ENCODE assay signal across 1 cellular context in genomic region chr19:40348125-40348913, GRCh38.
TF ChIP-seq lines count a peak whose summit lies in the region.

A gene with protein sequence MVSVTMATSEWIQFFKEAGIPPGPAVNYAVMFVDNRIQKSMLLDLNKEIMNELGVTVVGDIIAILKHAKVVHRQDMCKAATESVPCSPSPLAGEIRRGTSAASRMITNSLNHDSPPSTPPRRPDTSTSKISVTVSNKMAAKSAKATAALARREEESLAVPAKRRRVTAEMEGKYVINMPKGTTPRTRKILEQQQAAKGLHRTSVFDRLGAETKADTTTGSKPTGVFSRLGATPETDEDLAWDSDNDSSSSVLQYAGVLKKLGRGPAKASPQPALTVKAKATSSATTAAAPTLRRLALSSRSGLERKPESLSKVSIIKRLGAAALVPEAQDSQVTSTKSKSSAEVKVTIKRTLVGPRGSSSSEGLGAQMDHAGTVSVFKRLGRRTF (minus strand): TSS chr19:40348397. CDS start chr19:40341857, 6,540 bp downstream.
A gene with protein sequence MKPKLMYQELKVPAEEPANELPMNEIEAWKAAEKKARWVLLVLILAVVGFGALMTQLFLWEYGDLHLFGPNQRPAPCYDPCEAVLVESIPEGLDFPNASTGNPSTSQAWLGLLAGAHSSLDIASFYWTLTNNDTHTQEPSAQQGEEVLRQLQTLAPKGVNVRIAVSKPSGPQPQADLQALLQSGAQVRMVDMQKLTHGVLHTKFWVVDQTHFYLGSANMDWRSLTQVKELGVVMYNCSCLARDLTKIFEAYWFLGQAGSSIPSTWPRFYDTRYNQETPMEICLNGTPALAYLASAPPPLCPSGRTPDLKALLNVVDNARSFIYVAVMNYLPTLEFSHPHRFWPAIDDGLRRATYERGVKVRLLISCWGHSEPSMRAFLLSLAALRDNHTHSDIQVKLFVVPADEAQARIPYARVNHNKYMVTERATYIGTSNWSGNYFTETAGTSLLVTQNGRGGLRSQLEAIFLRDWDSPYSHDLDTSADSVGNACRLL (plus strand): TSS chr19:40348695. CDS start chr19:40366484, 17,789 bp downstream.

TF ChIP-seq in HepG2, 621 proteins besides CTCF, POLR2A, EP300 and RAD21 (continued from another document and continues in another):
- TF ChIP-seq, protein P1, sequence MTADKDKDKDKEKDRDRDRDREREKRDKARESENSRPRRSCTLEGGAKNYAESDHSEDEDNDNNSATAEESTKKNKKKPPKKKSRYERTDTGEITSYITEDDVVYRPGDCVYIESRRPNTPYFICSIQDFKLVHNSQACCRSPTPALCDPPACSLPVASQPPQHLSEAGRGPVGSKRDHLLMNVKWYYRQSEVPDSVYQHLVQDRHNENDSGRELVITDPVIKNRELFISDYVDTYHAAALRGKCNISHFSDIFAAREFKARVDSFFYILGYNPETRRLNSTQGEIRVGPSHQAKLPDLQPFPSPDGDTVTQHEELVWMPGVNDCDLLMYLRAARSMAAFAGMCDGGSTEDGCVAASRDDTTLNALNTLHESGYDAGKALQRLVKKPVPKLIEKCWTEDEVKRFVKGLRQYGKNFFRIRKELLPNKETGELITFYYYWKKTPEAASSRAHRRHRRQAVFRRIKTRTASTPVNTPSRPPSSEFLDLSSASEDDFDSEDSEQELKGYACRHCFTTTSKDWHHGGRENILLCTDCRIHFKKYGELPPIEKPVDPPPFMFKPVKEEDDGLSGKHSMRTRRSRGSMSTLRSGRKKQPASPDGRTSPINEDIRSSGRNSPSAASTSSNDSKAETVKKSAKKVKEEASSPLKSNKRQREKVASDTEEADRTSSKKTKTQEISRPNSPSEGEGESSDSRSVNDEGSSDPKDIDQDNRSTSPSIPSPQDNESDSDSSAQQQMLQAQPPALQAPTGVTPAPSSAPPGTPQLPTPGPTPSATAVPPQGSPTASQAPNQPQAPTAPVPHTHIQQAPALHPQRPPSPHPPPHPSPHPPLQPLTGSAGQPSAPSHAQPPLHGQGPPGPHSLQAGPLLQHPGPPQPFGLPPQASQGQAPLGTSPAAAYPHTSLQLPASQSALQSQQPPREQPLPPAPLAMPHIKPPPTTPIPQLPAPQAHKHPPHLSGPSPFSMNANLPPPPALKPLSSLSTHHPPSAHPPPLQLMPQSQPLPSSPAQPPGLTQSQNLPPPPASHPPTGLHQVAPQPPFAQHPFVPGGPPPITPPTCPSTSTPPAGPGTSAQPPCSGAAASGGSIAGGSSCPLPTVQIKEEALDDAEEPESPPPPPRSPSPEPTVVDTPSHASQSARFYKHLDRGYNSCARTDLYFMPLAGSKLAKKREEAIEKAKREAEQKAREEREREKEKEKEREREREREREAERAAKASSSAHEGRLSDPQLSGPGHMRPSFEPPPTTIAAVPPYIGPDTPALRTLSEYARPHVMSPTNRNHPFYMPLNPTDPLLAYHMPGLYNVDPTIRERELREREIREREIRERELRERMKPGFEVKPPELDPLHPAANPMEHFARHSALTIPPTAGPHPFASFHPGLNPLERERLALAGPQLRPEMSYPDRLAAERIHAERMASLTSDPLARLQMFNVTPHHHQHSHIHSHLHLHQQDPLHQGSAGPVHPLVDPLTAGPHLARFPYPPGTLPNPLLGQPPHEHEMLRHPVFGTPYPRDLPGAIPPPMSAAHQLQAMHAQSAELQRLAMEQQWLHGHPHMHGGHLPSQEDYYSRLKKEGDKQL (CRISPR knock-in tag; IDR thresholded peaks at IDR 0.05; ENCODE audit: low read depth) = no peak
- TF ChIP-seq FOSL2 (CRISPR knock-in tag; IDR thresholded peaks at IDR 0.05) (peak; percentile 74), POLR2AphosphoS2 (IDR thresholded peaks at IDR 0.05; ENCODE audit: low read depth, low read length) (no peak), THAP11 (CRISPR knock-in tag; IDR thresholded peaks at IDR 0.05) (peak; percentile 95), ZNF136 (CRISPR knock-in tag; IDR thresholded peaks at IDR 0.05; ENCODE audit: low read depth) (peak; percentile 21; the same call in 1 of the 2 replicates), ZGPAT (CRISPR knock-in tag; IDR thresholded peaks at IDR 0.05) (peak; percentile 64), TBX2 (CRISPR knock-in tag; IDR thresholded peaks at IDR 0.05; ENCODE audit: borderline replicate concordance) (peak; percentile 90), ZSCAN12 (CRISPR knock-in tag; IDR thresholded peaks at IDR 0.05) (no peak), SAP130 (CRISPR knock-in tag; IDR thresholded peaks at IDR 0.05; ENCODE audit: low read depth) (peak; percentile 95), ZNF335 (CRISPR knock-in tag; IDR thresholded peaks at IDR 0.05) (no peak), DMAP1 (CRISPR knock-in tag; IDR thresholded peaks at IDR 0.05) (no peak), SP140L (CRISPR knock-in tag; IDR thresholded peaks at IDR 0.05; ENCODE audit: borderline replicate concordance) (no peak), TBP (CRISPR knock-in tag; IDR thresholded peaks at IDR 0.05) (no peak), KAT7 (CRISPR knock-in tag; IDR thresholded peaks at IDR 0.05; ENCODE audit: borderline replicate concordance) (no peak; the same call in 1 of the 2 replicates), GABPA (IDR thresholded peaks at IDR 0.05; ENCODE audit: low read depth, low read length) (peak; percentile 98), GABPA (CRISPR knock-in tag; IDR thresholded peaks at IDR 0.05; ENCODE audit: low read depth) (peak; percentile 95), NCOA2 (CRISPR knock-in tag; IDR thresholded peaks at IDR 0.05) (peak; percentile 42; the same call in 1 of the 2 replicates), ZNF891 (CRISPR knock-in tag; IDR thresholded peaks at IDR 0.05) (no peak), GPBP1L1 (CRISPR knock-in tag; IDR thresholded peaks at IDR 0.05) (no peak), MAF1 (CRISPR knock-in tag; IDR thresholded peaks at IDR 0.05; ENCODE audit: borderline replicate concordance) (no peak), ZNF20 (CRISPR knock-in tag; IDR thresholded peaks at IDR 0.05) (no peak), ZNF331 (CRISPR knock-in tag; IDR thresholded peaks at IDR 0.05) (peak; percentile 54; the same call in 1 of the 2 replicates), ZNF616 (CRISPR knock-in tag; IDR thresholded peaks at IDR 0.05; ENCODE audit: low read depth) (no peak), GLMP (CRISPR knock-in tag; IDR thresholded peaks at IDR 0.05; ENCODE audit: borderline replicate concordance) (no peak), SMAD1 (CRISPR knock-in tag; IDR thresholded peaks at IDR 0.05; ENCODE audit: borderline replicate concordance, low read depth) (peak; percentile 66; the same call in 1 of the 2 replicates)
- TF ChIP-seq, protein P2, sequence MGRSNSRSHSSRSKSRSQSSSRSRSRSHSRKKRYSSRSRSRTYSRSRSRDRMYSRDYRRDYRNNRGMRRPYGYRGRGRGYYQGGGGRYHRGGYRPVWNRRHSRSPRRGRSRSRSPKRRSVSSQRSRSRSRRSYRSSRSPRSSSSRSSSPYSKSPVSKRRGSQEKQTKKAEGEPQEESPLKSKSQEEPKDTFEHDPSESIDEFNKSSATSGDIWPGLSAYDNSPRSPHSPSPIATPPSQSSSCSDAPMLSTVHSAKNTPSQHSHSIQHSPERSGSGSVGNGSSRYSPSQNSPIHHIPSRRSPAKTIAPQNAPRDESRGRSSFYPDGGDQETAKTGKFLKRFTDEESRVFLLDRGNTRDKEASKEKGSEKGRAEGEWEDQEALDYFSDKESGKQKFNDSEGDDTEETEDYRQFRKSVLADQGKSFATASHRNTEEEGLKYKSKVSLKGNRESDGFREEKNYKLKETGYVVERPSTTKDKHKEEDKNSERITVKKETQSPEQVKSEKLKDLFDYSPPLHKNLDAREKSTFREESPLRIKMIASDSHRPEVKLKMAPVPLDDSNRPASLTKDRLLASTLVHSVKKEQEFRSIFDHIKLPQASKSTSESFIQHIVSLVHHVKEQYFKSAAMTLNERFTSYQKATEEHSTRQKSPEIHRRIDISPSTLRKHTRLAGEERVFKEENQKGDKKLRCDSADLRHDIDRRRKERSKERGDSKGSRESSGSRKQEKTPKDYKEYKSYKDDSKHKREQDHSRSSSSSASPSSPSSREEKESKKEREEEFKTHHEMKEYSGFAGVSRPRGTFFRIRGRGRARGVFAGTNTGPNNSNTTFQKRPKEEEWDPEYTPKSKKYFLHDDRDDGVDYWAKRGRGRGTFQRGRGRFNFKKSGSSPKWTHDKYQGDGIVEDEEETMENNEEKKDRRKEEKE (IDR thresholded peaks at IDR 0.05) = no peak
- TF ChIP-seq, protein P3, sequence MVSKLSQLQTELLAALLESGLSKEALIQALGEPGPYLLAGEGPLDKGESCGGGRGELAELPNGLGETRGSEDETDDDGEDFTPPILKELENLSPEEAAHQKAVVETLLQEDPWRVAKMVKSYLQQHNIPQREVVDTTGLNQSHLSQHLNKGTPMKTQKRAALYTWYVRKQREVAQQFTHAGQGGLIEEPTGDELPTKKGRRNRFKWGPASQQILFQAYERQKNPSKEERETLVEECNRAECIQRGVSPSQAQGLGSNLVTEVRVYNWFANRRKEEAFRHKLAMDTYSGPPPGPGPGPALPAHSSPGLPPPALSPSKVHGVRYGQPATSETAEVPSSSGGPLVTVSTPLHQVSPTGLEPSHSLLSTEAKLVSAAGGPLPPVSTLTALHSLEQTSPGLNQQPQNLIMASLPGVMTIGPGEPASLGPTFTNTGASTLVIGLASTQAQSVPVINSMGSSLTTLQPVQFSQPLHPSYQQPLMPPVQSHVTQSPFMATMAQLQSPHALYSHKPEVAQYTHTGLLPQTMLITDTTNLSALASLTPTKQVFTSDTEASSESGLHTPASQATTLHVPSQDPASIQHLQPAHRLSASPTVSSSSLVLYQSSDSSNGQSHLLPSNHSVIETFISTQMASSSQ (IDR thresholded peaks at IDR 0.05; ENCODE audit: low read depth) = no peak
- TF ChIP-seq, protein P3 (CRISPR knock-in tag; IDR thresholded peaks at IDR 0.05; ENCODE audit: borderline replicate concordance) = peak; percentile 76; the same call in 1 of the 2 replicates
- TF ChIP-seq, protein P4, sequence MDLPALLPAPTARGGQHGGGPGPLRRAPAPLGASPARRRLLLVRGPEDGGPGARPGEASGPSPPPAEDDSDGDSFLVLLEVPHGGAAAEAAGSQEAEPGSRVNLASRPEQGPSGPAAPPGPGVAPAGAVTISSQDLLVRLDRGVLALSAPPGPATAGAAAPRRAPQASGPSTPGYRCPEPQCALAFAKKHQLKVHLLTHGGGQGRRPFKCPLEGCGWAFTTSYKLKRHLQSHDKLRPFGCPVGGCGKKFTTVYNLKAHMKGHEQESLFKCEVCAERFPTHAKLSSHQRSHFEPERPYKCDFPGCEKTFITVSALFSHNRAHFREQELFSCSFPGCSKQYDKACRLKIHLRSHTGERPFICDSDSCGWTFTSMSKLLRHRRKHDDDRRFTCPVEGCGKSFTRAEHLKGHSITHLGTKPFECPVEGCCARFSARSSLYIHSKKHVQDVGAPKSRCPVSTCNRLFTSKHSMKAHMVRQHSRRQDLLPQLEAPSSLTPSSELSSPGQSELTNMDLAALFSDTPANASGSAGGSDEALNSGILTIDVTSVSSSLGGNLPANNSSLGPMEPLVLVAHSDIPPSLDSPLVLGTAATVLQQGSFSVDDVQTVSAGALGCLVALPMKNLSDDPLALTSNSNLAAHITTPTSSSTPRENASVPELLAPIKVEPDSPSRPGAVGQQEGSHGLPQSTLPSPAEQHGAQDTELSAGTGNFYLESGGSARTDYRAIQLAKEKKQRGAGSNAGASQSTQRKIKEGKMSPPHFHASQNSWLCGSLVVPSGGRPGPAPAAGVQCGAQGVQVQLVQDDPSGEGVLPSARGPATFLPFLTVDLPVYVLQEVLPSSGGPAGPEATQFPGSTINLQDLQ (CRISPR knock-in tag; IDR thresholded peaks at IDR 0.05) = 0 out of 2 replicates have a peak, but pooled peaks have one; percentile 21
